Comparison of ENCODE assay signal across 8 cellular contexts in the genomic region with DNA sequence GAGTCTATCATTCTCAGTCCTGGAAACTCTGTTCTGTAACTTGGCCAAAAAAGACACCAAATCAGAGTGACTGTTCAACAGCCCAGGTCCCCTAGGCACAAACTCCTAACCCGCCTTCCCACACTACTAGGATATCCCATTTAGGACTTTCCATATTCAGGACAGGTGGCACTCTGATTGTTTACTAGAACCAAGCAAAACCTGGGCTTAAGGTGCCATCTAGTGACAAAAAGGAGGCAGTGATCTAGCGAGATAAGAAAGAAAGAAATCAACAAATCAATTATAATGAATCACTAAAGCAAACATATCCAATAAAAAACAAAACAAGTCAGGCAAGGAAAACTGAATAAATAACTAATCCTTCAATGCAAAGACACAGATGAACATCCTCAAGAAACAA.
DNase-seq lines count a peak whose midpoint lies in the region; ATAC-seq, FAIRE-seq and TF ChIP-seq lines count a peak whose summit lies in the region.

No MANE protein-coding gene starts in this region.

- H3K9me1 ChIP-seq in IMR-90 (ENCODE audit: insufficient read depth, low read length) = no peaks in the 10 kb centered on the region

- TF ChIP-seq RAD21 in IMR-90 (IDR thresholded peaks at IDR 0.05; ENCODE audit: low read length) = peak; percentile 85

- ATAC-seq in IMR-90 (ENCODE audit: low read depth) = no peak
- no peak for ATAC-seq in naive thymus-derived CD8-positive, alpha-beta T cell

- no peaks in the 10 kb centered on the region for H3K4me1 Mint-ChIP-seq in naive thymus-derived CD8-positive, alpha-beta T cell

- no peak overlapping the region for H3K9ac ChIP-seq in IMR-90 (ENCODE audit: low read depth, low read length)

- H3K18ac ChIP-seq in IMR-90 (ENCODE audit: low read depth, low read length) = no peak overlapping the region

- in situ Hi-C loops in IMR-90 (cut with MboI; ENCODE audit: low sequenced_read_pairs) = no loop called here

- intact Hi-C loops in IMR-90 (cut with micrococcal nuclease) = loop anchor here (1.0 to 5.0 kb wide), 5 partner anchors 426 to 757 kb away; a partner anchor contains a TSS

- H3K4me2 ChIP-seq in IMR-90 (ENCODE audit: low read depth, low read length) = no peak overlapping the region

- peaks cover 6 to 37% (median 22%) of the 10 kb centered on the region in 9 donors for H3K9me3 Mint-ChIP-seq in naive thymus-derived CD8-positive, alpha-beta T cell

- DNase-seq in DMS53 (lab: John Stamatoyannopoulos, UW) = peak; percentile 85
- DNase-seq in IMR-90 = peak; percentile 48
- peak; percentile 43 for DNase-seq in WERI-Rb-1
- peak; percentile 43 for DNase-seq in left kidney (ENCODE audit: low read depth, low spot score)
- no peak for DNase-seq in coronary artery (ENCODE audit: low spot score)
- no peak for DNase-seq in stimulated activated naive CD4-positive, alpha-beta T cell (lab: John Stamatoyannopoulos, UW)
- no peak for DNase-seq in naive thymus-derived CD8-positive, alpha-beta T cell
- no peak for DNase-seq in frontal cortex (ENCODE audit: low spot score in 2 of 2)

- CTCF ChIA-PET in IMR-90 (lab: Yijun Ruan, JAX) = interaction anchor here (0.7 kb wide), 1 partner anchor 117 kb away, joined by 3 read pairs; no protein-coding TSS in a partner anchor

- no peak for TF ChIP-seq POLR2A in IMR-90 (IDR thresholded peaks at IDR 0.05; ENCODE audit: low read depth, low read length)

- no CpG with 5 or more reads among the region's 2 CpGs for WGBS in IMR-90 (ENCODE audit: extremely low coverage in 2 of 2, insufficient read length in 1 of 2), 2 experiments

- no peak overlapping the region for H4K91ac ChIP-seq in IMR-90 (ENCODE audit: insufficient read depth, low read depth, low read length)

- H2AK5ac ChIP-seq in IMR-90 (ENCODE audit: low read depth, low read length) = no peak overlapping the region

- H4K5ac ChIP-seq in IMR-90 (ENCODE audit: low read depth, low read length) = no peak overlapping the region

- TF ChIP-seq CTCF in IMR-90 (conservative IDR thresholded peaks at IDR 0.05; ENCODE audit: low read depth, low read length) (peak; percentile 64), WERI-Rb-1 (IDR thresholded peaks at IDR 0.05; ENCODE audit: low read depth, low read length) (peak; percentile 64), coronary artery (IDR thresholded peaks at IDR 0.05) (no peak)

- H3K4me3 ChIP-seq in IMR-90 (ENCODE audit: insufficient read depth, low read depth, low read length) = no peak overlapping the region
- no peak overlapping the region for H3K4me3 ChIP-seq in WERI-Rb-1 (ENCODE audit: low read depth, low read length)
- H3K4me3 ChIP-seq in coronary artery = no peak overlapping the region

- BruUV-seq in IMR-90 (replicated peaks; lab: Mats Ljungman, UMichigan) = no TSS peak

- POLR2A ChIA-PET in IMR-90 (lab: Charles Lee; ENCODE audit: unreplicated experiment) = no interaction called here
- POLR2A ChIA-PET in naive thymus-derived CD8-positive, alpha-beta T cell (lab: Charles Lee) = no interaction called here

- dilution Hi-C loops in IMR-90 (cut with HindIII; ENCODE audit: low sequenced_read_pairs, unreplicated experiment) = no loop called here

- H2BK20ac ChIP-seq in IMR-90 (ENCODE audit: low read depth, low read length) = no peak overlapping the region

- no peaks in the 10 kb centered on the region for H3K4me1 ChIP-seq in IMR-90 (ENCODE audit: control insufficient read depth, insufficient read depth, low read length)

- no peak overlapping the region for H2AFZ ChIP-seq in IMR-90 (replicated peaks; ENCODE audit: low read length, poor library complexity)

- no peak overlapping the region for H2AK9ac ChIP-seq in IMR-90 (replicated peaks; ENCODE audit: low read depth, low read length, poor library complexity)

- no peak for FAIRE-seq in frontal cortex (lab: Jason Lieb, UNC)

- H2BK5ac ChIP-seq in IMR-90 (ENCODE audit: low read depth, low read length, poor library complexity, severe bottlenecking) = no peak overlapping the region

- no peak overlapping the region for H2BK120ac ChIP-seq in IMR-90 (ENCODE audit: low read depth, low read length)

- no peak overlapping the region for H3K4me3 Mint-ChIP-seq in naive thymus-derived CD8-positive, alpha-beta T cell

- no peak overlapping the region for H2BK15ac ChIP-seq in IMR-90 (ENCODE audit: low read depth, low read length)

- H3K27me3 Mint-ChIP-seq in naive thymus-derived CD8-positive, alpha-beta T cell = peaks cover 0 to 4% (median 0%) of the 10 kb centered on the region in 5 donors

- H3K9me3 ChIP-seq in IMR-90 (ENCODE audit: control insufficient read depth, insufficient read depth, low read length) = no peaks in the 10 kb centered on the region; the same call in 1 of the 2 replicates
- peaks cover 5% of the 10 kb centered on the region for H3K9me3 ChIP-seq in WERI-Rb-1 (ENCODE audit: severe bottlenecking)

- H3K36me3 ChIP-seq in IMR-90 (ENCODE audit: control insufficient read depth, insufficient read depth, low read length) = no peaks in the 10 kb centered on the region
- H3K36me3 ChIP-seq in WERI-Rb-1 = no peaks in the 10 kb centered on the region

- peaks cover 0 to 30% (median 1%) of the 10 kb centered on the region in 3 donors for H3K36me3 Mint-ChIP-seq in naive thymus-derived CD8-positive, alpha-beta T cell

- no peak overlapping the region for H4K8ac ChIP-seq in IMR-90 (ENCODE audit: low read depth in 2 of 2, low read length in 2 of 2)

- H3K56ac ChIP-seq in IMR-90 (ENCODE audit: extremely low read depth, insufficient read depth, low read length) = no peak overlapping the region

- H3K79me1 ChIP-seq in IMR-90 (ENCODE audit: low read depth in 1 of 2, low read length in 2 of 2) = no peaks in the 10 kb centered on the region

- no peak overlapping the region for H3K27ac Mint-ChIP-seq in naive thymus-derived CD8-positive, alpha-beta T cell

- H4K20me1 ChIP-seq in IMR-90 (ENCODE audit: insufficient read depth, low read length) = no peaks in the 10 kb centered on the region

- no peak overlapping the region for H3K23ac ChIP-seq in IMR-90 (ENCODE audit: low read depth, low read length)

- no peak overlapping the region for H3K27ac ChIP-seq in IMR-90 (ENCODE audit: insufficient read depth, low read length)
- H3K27ac ChIP-seq in WERI-Rb-1 = no peak overlapping the region
- no peak overlapping the region for H3K27ac ChIP-seq in coronary artery

- no peak overlapping the region for H3K14ac ChIP-seq in IMR-90 (replicated peaks; ENCODE audit: low read depth, low read length)

- no peak overlapping the region for H3K4ac ChIP-seq in IMR-90 (ENCODE audit: low read depth, low read length)

- H3K27me3 ChIP-seq in IMR-90 (ENCODE audit: control insufficient read depth, insufficient read depth, low read length) (no peaks in the 10 kb centered on the region), WERI-Rb-1 (ENCODE audit: insufficient read depth, low read depth, severe bottlenecking) (no peaks in the 10 kb centered on the region)

TF ChIP-seq in IMR-90, 13 proteins besides CTCF, POLR2A, EP300 and RAD21:
- no peak for TF ChIP-seq RCOR1 (IDR thresholded peaks at IDR 0.05; ENCODE audit: insufficient replicate concordance, low read length)
- TF ChIP-seq NFE2L2 (IDR thresholded peaks at IDR 0.05; ENCODE audit: low read depth, low read length) = no peak
- no peak for TF ChIP-seq RFX5 (IDR thresholded peaks at IDR 0.05; ENCODE audit: low read depth, low read length)
- TF ChIP-seq CEBPB (IDR thresholded peaks at IDR 0.05; ENCODE audit: low read depth, low read length) = no peak
- TF ChIP-seq SMC3 (IDR thresholded peaks at IDR 0.05; ENCODE audit: low read depth, low read length) = peak; percentile 83
- TF ChIP-seq MXI1 (IDR thresholded peaks at IDR 0.05; ENCODE audit: borderline replicate concordance, low read depth, low read length) = no peak

Comparison
In these comparisons a context has a peak if more than half of its experiments do, and no peak if none do; other contexts are left out.
1. DNase-seq: peak in DMS53 (single experiment), IMR-90 (single experiment), WERI-Rb-1 (single experiment) and left kidney (single experiment); none in coronary artery (single experiment), stimulated activated naive CD4-positive, alpha-beta T cell (0 of 6), naive thymus-derived CD8-positive, alpha-beta T cell (0 of 10) and frontal cortex (0 of 2).